Comparison of ENCODE assay signal across 16 cellular contexts in genomic region chr5:148561712-148562365, GRCh38.
A peak's percentile ranks its signal among the peaks of the same experiment; 100 is the strongest.
DNase-seq lines count a peak whose midpoint lies in the region; ATAC-seq and TF ChIP-seq lines count a peak whose summit lies in the region.
"Had no signal": no experiment of that assay in that cellular context is flagged by ENCODE, and none has a peak within 500 bp of the region (broad histone marks: within the 10 kb centered on the region; RNA-seq: fewer than 3 reads in every experiment).

No MANE protein-coding gene starts in this region.

- CTCF ChIA-PET in naive thymus-derived CD4-positive, alpha-beta T cell (lab: Charles Lee), result no interaction called here

- DNase-seq in left lung (no peak), nephron progenitor cell (no peak), transverse colon (peak; percentile 18), NCI-H1694 (lab: John Stamatoyannopoulos, UW) (no peak)
- no peak for DNase-seq in naive thymus-derived CD4-positive, alpha-beta T cell
- DNase-seq: DMS79 treated with DMSO at 0.1 percent for 48 hours, IMR-90, Kasumi-1, NCI-H1417, NCI-H2029, NCI-H2171 treated with DMSO at 0.1 percent for 48 hours, NCI-H774, SHP77 treated with DMSO at 0.1 percent for 48 hours had no signal

- H3K4me3 ChIP-seq in left lung (no peak overlapping the region), transverse colon (no peak overlapping the region)
- H3K4me3 ChIP-seq in naive thymus-derived CD4-positive, alpha-beta T cell (ENCODE audit: low read length), result no peak overlapping the region

- H3K36me3 ChIP-seq in left lung (no peaks in the 10 kb centered on the region), transverse colon (no peaks in the 10 kb centered on the region)
- no peaks in the 10 kb centered on the region for H3K36me3 ChIP-seq in naive thymus-derived CD4-positive, alpha-beta T cell (ENCODE audit: control insufficient read depth in 2 of 3, insufficient read depth in 3 of 3, low read length in 3 of 3)

- no peak for TF ChIP-seq POLR2A in transverse colon (IDR thresholded peaks at IDR 0.05)

- no peak for TF ChIP-seq CTCF in left lung (IDR thresholded peaks at IDR 0.05)
- no peak for TF ChIP-seq CTCF in nephron progenitor cell (IDR thresholded peaks at IDR 0.05)
- TF ChIP-seq CTCF in transverse colon (IDR thresholded peaks at IDR 0.05), result no peak

- peak overlapping the region; percentile 38 for H3K27ac Mint-ChIP-seq in nephron progenitor cell
- H3K27ac Mint-ChIP-seq in naive thymus-derived CD4-positive, alpha-beta T cell, result no peak overlapping the region
- H3K27ac Mint-ChIP-seq: CD14-positive monocyte had no signal

- intact Hi-C loops in left lung (cut with DNase I) (no loop called here), transverse colon (cut with DNase I; ENCODE audit: low total_unique reads) (no loop called here)
- intact Hi-C loops in naive thymus-derived CD4-positive, alpha-beta T cell (cut with micrococcal nuclease), result no loop called here

- POLR2A ChIA-PET in naive thymus-derived CD4-positive, alpha-beta T cell (lab: Charles Lee), result no interaction called here

- H3K27ac ChIP-seq in left lung (no peak overlapping the region), transverse colon (peak overlapping the region; percentile 14 to 48 (median 35))
- no peak overlapping the region for H3K27ac ChIP-seq in naive thymus-derived CD4-positive, alpha-beta T cell (ENCODE audit: low read depth, low read length)

- WGBS in transverse colon (ENCODE audit: low coverage in 1 of 2), 2 donors, result 33 to 71% methylated on average over 1 to 4 of the region's 4 CpGs

- ATAC-seq in HG03565 (IDR thresholded peaks at IDR 0.05; ENCODE audit: unreplicated experiment), result peak; percentile 46
- peak; percentile 85 for ATAC-seq in left lung
- no peak for ATAC-seq in naive thymus-derived CD4-positive, alpha-beta T cell
- no peak for ATAC-seq in GM21381 (IDR thresholded peaks at IDR 0.05; ENCODE audit: unreplicated experiment)

- H3K4me1 ChIP-seq in left lung, result peaks cover 0 to 5% of the 10 kb centered on the region in 2 donors
- peaks cover 0 to 19% (median 8%) of the 10 kb centered on the region in 4 donors for H3K4me1 ChIP-seq in transverse colon
- H3K4me1 ChIP-seq in naive thymus-derived CD4-positive, alpha-beta T cell (ENCODE audit: control insufficient read depth in 2 of 2, insufficient read depth in 2 of 2, low read length in 2 of 2), result no peaks in the 10 kb centered on the region

- H3K9me3 Mint-ChIP-seq in nephron progenitor cell, result no peaks in the 10 kb centered on the region
- H3K9me3 Mint-ChIP-seq in naive thymus-derived CD4-positive, alpha-beta T cell, result peaks cover 0 to 4% (median 0%) of the 10 kb centered on the region in 11 donors

- TF ChIP-seq EP300 in transverse colon (IDR thresholded peaks at IDR 0.05; ENCODE audit: low read depth), result no peak

- in situ Hi-C loops in transverse colon (cut with MboI; ENCODE audit: low pct_ligation_motif_present in 1 of 4, low pct_unique_long_range_greater_than_20kb in 1 of 4, low sequenced_read_pairs in 3 of 4), result no loop called here

- no peaks in the 10 kb centered on the region for H3K27me3 ChIP-seq in left lung
- no peaks in the 10 kb centered on the region for H3K27me3 ChIP-seq in transverse colon
- no peaks in the 10 kb centered on the region for H3K27me3 ChIP-seq in naive thymus-derived CD4-positive, alpha-beta T cell (ENCODE audit: control insufficient read depth in 2 of 2, insufficient read depth in 2 of 2, low read length in 2 of 2)

- H3K9me3 ChIP-seq in left lung (no peaks in the 10 kb centered on the region), transverse colon (no peaks in the 10 kb centered on the region)
- no peaks in the 10 kb centered on the region for H3K9me3 ChIP-seq in naive thymus-derived CD4-positive, alpha-beta T cell (ENCODE audit: control insufficient read depth in 2 of 3, low read length in 3 of 3)

- H3K4me1 Mint-ChIP-seq in nephron progenitor cell, result peaks cover 14% of the 10 kb centered on the region
- no peaks in the 10 kb centered on the region for H3K4me1 Mint-ChIP-seq in naive thymus-derived CD4-positive, alpha-beta T cell
- H3K4me1 Mint-ChIP-seq: CD14-positive monocyte had no signal

- no peak overlapping the region for H3K4me3 Mint-ChIP-seq in nephron progenitor cell
- no peak overlapping the region for H3K4me3 Mint-ChIP-seq in naive thymus-derived CD4-positive, alpha-beta T cell
- H3K4me3 Mint-ChIP-seq: CD14-positive monocyte had no signal

- no peaks in the 10 kb centered on the region for H3K27me3 Mint-ChIP-seq in nephron progenitor cell (ENCODE audit: low read depth, poor library complexity)
- peaks cover 2 to 36% (median 19%) of the 10 kb centered on the region in 5 donors for H3K27me3 Mint-ChIP-seq in naive thymus-derived CD4-positive, alpha-beta T cell

- no peaks in the 10 kb centered on the region for H3K36me3 Mint-ChIP-seq in nephron progenitor cell (ENCODE audit: low read depth)
- H3K36me3 Mint-ChIP-seq in naive thymus-derived CD4-positive, alpha-beta T cell, result no peaks in the 10 kb centered on the region
- H3K36me3 Mint-ChIP-seq: CD14-positive monocyte had no signal

Comparison
In these comparisons a context has a peak if more than half of its experiments do, and no peak if none do; other contexts are left out.
1. ATAC-seq: peak in HG03565 (single experiment) and left lung (single experiment); none in naive thymus-derived CD4-positive, alpha-beta T cell (single experiment) and GM21381 (single experiment).
2. H3K27ac ChIP-seq: peak in transverse colon (4 of 4); none in left lung (0 of 2) and naive thymus-derived CD4-positive, alpha-beta T cell (single experiment).